ENCODE assay signal across 19 cellular contexts in genomic region chr10:103672345-103672744, GRCh38.
"Had no signal": no experiment of that assay in that cellular context is flagged by ENCODE, and none has a peak within 500 bp of the region (broad histone marks: within the 10 kb centered on the region; RNA-seq: fewer than 3 reads in every experiment).

No MANE protein-coding gene starts in this region.

- H3K36me3 Mint-ChIP-seq: activated naive CD4-positive, alpha-beta T cell treated with anti-CD3 and anti-CD28 coated beads, Interleukin-2, amount 50 U/mL, for 72 hours; neural progenitor cell had no signal

- H3K9me3 ChIP-seq: ovary, sigmoid colon, tibial artery, uterus had no signal

- FAIRE-seq: colon, endometrium had no signal

- H3K4me3 Mint-ChIP-seq: activated B cell treated with CpG ODN at 0.5 μM for 24 hours; activated CD8-positive, alpha-beta T cell treated with anti-CD3 and anti-CD28 coated beads for 36 hours; neural progenitor cell had no signal

- DNase-seq: activated B cell treated with CpG ODN at 0.5 μM for 24 hours; activated CD4-positive, alpha-beta T cell treated with anti-CD3 and anti-CD28 coated beads for 48 hours; activated CD8-positive, alpha-beta memory T cell treated with anti-CD3 and anti-CD28 coated beads, Interleukin-2, amount 50 U/mL, for 4 hours; activated CD8-positive, alpha-beta T cell treated with anti-CD3 and anti-CD28 coated beads for 36 hours; activated effector memory CD4-positive, alpha-beta T cell treated with anti-CD3 and anti-CD28 coated beads, Interleukin-2, amount 50 U/mL, for 16 hours; activated T-cell treated with anti-CD3 and anti-CD28 coated beads, Interleukin-2, amount 50 U/mL, for 48 hours; hypothalamus; ovary; sigmoid colon; stimulated activated CD4-positive, alpha-beta T cell treated with anti-CD3 and anti-CD28 coated beads, Interleukin-15, amount 100 ng/mL, for 24 hours; stimulated activated CD4-positive, alpha-beta T cell treated with anti-CD3 and anti-CD28 coated beads, Interleukin-4, amount 100 ng/mL, for 1 hour; stimulated activated naive CD4-positive, alpha-beta T cell; T-helper 2 cell; tibial artery; uterus had no signal

- H3K9me3 Mint-ChIP-seq: activated B cell treated with CpG ODN at 0.5 μM for 24 hours; activated CD8-positive, alpha-beta T cell treated with anti-CD3 and anti-CD28 coated beads for 36 hours; activated naive CD4-positive, alpha-beta T cell treated with anti-CD3 and anti-CD28 coated beads, Interleukin-2, amount 50 U/mL, for 72 hours; neural progenitor cell had no signal

- ATAC-seq: activated CD8-positive, alpha-beta T cell treated with anti-CD3 and anti-CD28 coated beads for 36 hours; activated naive CD4-positive, alpha-beta T cell treated with anti-CD3 and anti-CD28 coated beads, Interleukin-2, amount 50 U/mL, for 72 hours had no signal

- H3K27me3 Mint-ChIP-seq: activated B cell treated with CpG ODN at 0.5 μM for 24 hours; activated CD8-positive, alpha-beta T cell treated with anti-CD3 and anti-CD28 coated beads for 36 hours had no signal

- H3K27ac Mint-ChIP-seq: activated B cell treated with CpG ODN at 0.5 μM for 24 hours; activated CD8-positive, alpha-beta T cell treated with anti-CD3 and anti-CD28 coated beads for 36 hours; activated naive CD4-positive, alpha-beta T cell treated with anti-CD3 and anti-CD28 coated beads, Interleukin-2, amount 50 U/mL, for 72 hours had no signal

- H3K4me3 ChIP-seq: neural progenitor cell, ovary, sigmoid colon, tibial artery, uterus had no signal

- H3K27ac ChIP-seq: neural progenitor cell, ovary, tibial artery had no signal

- H3K36me3 ChIP-seq: neural progenitor cell, ovary, sigmoid colon, tibial artery, uterus had no signal

- H3K27me3 ChIP-seq: neural progenitor cell, ovary, sigmoid colon, tibial artery, uterus had no signal
